ENCODE assay signal across 1 cellular context in the genomic region with DNA sequence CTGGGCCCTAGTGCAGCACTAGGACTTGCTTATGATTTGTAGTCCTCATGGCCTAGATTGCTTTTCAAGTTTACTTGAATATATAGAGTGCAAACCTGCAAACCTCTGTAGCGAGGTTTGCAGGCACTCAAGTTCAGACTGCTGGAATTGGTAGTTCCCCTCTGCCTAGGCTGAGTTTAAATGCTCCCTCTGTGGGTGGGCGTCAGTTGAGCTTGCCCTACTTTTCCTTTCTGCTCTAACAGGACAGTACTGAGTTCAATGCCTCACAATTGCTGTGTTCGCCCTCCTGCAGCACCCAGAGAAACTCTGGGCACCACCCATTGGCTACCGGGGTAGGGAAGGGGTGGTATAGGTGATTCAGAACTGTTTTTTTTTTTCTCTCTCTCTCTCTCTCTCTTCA.
TF ChIP-seq lines count a peak whose summit lies in the region.

No MANE protein-coding gene starts in this region.

TF ChIP-seq in WTC11, 78 proteins besides CTCF, POLR2A, EP300 and RAD21 (continued from another document):
- TF ChIP-seq NR2C2 (CRISPR knock-in tag; IDR thresholded peaks at IDR 0.05) (no peak), SMAD3 (CRISPR knock-in tag; IDR thresholded peaks at IDR 0.05; ENCODE audit: borderline replicate concordance) (no peak), JUN (CRISPR knock-in tag; IDR thresholded peaks at IDR 0.05) (no peak), FOXJ3 (CRISPR knock-in tag; IDR thresholded peaks at IDR 0.05; ENCODE audit: borderline replicate concordance) (no peak), PRRX2 (CRISPR knock-in tag; IDR thresholded peaks at IDR 0.05) (no peak), NFYB (CRISPR knock-in tag; conservative IDR thresholded peaks at IDR 0.05; ENCODE audit: low read depth) (no peak), ATF1 (CRISPR knock-in tag; IDR thresholded peaks at IDR 0.05) (no peak), RORB (CRISPR knock-in tag; IDR thresholded peaks at IDR 0.05) (no peak), ZSCAN18 (CRISPR knock-in tag; IDR thresholded peaks at IDR 0.05) (no peak), ZNF121 (CRISPR knock-in tag; IDR thresholded peaks at IDR 0.05) (no peak), OVOL2 (CRISPR knock-in tag; IDR thresholded peaks at IDR 0.05; ENCODE audit: borderline replicate concordance) (no peak)
- TF ChIP-seq, protein P1, sequence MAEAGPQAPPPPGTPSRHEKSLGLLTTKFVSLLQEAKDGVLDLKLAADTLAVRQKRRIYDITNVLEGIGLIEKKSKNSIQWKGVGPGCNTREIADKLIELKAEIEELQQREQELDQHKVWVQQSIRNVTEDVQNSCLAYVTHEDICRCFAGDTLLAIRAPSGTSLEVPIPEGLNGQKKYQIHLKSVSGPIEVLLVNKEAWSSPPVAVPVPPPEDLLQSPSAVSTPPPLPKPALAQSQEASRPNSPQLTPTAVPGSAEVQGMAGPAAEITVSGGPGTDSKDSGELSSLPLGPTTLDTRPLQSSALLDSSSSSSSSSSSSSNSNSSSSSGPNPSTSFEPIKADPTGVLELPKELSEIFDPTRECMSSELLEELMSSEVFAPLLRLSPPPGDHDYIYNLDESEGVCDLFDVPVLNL (CRISPR knock-in tag; IDR thresholded peaks at IDR 0.05; ENCODE audit: borderline replicate concordance, low read depth): no peak
- TF ChIP-seq, protein P2, sequence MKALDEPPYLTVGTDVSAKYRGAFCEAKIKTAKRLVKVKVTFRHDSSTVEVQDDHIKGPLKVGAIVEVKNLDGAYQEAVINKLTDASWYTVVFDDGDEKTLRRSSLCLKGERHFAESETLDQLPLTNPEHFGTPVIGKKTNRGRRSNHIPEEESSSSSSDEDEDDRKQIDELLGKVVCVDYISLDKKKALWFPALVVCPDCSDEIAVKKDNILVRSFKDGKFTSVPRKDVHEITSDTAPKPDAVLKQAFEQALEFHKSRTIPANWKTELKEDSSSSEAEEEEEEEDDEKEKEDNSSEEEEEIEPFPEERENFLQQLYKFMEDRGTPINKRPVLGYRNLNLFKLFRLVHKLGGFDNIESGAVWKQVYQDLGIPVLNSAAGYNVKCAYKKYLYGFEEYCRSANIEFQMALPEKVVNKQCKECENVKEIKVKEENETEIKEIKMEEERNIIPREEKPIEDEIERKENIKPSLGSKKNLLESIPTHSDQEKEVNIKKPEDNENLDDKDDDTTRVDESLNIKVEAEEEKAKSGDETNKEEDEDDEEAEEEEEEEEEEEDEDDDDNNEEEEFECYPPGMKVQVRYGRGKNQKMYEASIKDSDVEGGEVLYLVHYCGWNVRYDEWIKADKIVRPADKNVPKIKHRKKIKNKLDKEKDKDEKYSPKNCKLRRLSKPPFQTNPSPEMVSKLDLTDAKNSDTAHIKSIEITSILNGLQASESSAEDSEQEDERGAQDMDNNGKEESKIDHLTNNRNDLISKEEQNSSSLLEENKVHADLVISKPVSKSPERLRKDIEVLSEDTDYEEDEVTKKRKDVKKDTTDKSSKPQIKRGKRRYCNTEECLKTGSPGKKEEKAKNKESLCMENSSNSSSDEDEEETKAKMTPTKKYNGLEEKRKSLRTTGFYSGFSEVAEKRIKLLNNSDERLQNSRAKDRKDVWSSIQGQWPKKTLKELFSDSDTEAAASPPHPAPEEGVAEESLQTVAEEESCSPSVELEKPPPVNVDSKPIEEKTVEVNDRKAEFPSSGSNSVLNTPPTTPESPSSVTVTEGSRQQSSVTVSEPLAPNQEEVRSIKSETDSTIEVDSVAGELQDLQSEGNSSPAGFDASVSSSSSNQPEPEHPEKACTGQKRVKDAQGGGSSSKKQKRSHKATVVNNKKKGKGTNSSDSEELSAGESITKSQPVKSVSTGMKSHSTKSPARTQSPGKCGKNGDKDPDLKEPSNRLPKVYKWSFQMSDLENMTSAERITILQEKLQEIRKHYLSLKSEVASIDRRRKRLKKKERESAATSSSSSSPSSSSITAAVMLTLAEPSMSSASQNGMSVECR (CRISPR knock-in tag; IDR thresholded peaks at IDR 0.05; ENCODE audit: borderline replicate concordance): no peak
- TF ChIP-seq, protein P3, sequence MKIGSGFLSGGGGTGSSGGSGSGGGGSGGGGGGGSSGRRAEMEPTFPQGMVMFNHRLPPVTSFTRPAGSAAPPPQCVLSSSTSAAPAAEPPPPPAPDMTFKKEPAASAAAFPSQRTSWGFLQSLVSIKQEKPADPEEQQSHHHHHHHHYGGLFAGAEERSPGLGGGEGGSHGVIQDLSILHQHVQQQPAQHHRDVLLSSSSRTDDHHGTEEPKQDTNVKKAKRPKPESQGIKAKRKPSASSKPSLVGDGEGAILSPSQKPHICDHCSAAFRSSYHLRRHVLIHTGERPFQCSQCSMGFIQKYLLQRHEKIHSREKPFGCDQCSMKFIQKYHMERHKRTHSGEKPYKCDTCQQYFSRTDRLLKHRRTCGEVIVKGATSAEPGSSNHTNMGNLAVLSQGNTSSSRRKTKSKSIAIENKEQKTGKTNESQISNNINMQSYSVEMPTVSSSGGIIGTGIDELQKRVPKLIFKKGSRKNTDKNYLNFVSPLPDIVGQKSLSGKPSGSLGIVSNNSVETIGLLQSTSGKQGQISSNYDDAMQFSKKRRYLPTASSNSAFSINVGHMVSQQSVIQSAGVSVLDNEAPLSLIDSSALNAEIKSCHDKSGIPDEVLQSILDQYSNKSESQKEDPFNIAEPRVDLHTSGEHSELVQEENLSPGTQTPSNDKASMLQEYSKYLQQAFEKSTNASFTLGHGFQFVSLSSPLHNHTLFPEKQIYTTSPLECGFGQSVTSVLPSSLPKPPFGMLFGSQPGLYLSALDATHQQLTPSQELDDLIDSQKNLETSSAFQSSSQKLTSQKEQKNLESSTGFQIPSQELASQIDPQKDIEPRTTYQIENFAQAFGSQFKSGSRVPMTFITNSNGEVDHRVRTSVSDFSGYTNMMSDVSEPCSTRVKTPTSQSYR (CRISPR knock-in tag; IDR thresholded peaks at IDR 0.05): no peak
- TF ChIP-seq, protein P4, sequence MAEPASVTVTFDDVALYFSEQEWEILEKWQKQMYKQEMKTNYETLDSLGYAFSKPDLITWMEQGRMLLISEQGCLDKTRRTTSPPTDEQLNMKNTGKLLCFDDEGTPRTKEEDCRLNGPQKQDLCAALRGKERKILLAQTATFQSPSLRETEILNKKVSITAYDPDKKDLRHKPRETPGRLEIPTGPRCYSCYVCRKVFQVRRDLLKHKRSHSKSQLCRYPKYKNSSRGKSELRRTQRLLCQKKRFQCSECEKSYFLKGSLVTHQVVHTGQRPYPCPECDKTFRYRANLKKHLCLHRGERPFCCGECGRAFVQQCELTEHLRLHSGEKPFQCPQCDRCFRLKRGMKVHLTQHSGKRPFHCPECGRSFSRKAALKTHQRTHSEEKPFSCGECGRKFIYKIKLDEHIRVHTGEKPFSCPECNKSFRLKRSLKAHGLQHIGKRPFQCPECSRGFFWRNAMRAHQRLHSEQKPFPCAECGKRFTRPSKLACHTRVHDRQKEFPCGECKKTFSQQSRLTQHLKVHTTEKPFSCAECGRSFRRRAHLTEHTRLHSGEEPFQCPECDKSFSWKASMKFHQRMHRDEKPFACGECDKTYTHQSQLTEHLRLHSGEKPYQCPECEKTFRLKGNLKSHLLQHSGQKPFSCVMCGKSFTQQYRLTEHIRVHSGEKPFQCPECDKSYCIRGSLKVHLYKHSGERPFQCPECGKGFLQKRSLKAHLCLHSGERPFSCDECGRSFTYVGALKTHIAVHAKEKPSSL (CRISPR knock-in tag; conservative IDR thresholded peaks at IDR 0.05): no peak
- TF ChIP-seq, protein P5, sequence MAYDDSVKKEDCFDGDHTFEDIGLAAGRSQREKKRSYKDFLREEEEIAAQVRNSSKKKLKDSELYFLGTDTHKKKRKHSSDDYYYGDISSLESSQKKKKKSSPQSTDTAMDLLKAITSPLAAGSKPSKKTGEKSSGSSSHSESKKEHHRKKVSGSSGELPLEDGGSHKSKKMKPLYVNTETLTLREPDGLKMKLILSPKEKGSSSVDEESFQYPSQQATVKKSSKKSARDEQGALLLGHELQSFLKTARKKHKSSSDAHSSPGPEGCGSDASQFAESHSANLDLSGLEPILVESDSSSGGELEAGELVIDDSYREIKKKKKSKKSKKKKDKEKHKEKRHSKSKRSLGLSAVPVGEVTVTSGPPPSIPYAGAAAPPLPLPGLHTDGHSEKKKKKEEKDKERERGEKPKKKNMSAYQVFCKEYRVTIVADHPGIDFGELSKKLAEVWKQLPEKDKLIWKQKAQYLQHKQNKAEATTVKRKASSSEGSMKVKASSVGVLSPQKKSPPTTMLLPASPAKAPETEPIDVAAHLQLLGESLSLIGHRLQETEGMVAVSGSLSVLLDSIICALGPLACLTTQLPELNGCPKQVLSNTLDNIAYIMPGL (CRISPR knock-in tag; IDR thresholded peaks at IDR 0.05): no peak
